In genomic region chr2:39621596-39621995, GRCh38 we compare ENCODE assay signal across 26 cellular contexts. TPM values are rescaled to one million over a fixed set of nuclear protein-coding genes. Genes with fewer than 3 reads are reported as not detected.
"Had no signal": no experiment of that assay in that cellular context is flagged by ENCODE, and none has a peak within 500 bp of the region (broad histone marks: within the 10 kb centered on the region; RNA-seq: fewer than 3 reads in every experiment).

No MANE protein-coding gene starts in this region.

- ATAC-seq: natural killer cell; right lobe of liver; stimulated activated naive B cell treated with anti-CD40 and anti-IgM and Interleukin-4, amounts not matched to agents 10 μg/mL and 1 μg/mL and 100 μg/mL, for 72 hours; stimulated activated naive CD8-positive, alpha-beta T cell treated with anti-CD3 and anti-CD28 coated beads, Interleukin-15, Interleukin-2, amounts not matched to agents 100 U/mL and 50 U/mL, for 24 hours had no signal

- H3K9ac ChIP-seq: neural progenitor cell, parathyroid adenoma had no signal

- H2AFZ ChIP-seq: neural progenitor cell, parathyroid adenoma had no signal

- H3K4me2 ChIP-seq: neural progenitor cell had no signal

- H3K9me3 ChIP-seq: left ventricle myocardium inferior, neutrophil, right atrium auricular region, right lobe of liver, stomach, testis, thyroid gland, transverse colon, upper lobe of left lung, vagina had no signal

- H3K27me3 ChIP-seq: neural progenitor cell, right atrium auricular region, right lobe of liver, stomach, testis, thyroid gland, transverse colon, upper lobe of left lung, vagina had no signal

- H3K79me2 ChIP-seq: parathyroid adenoma had no signal

- H3K27ac ChIP-seq: left ventricle myocardium inferior, neural progenitor cell, neutrophil, parathyroid adenoma, right atrium auricular region, right lobe of liver, stomach, testis, thyroid gland, transverse colon, upper lobe of left lung, vagina had no signal

- DNase-seq: islet precursor cell; left ventricle myocardium inferior; mesendoderm; naive B cell; natural killer cell; nephron progenitor cell; occipital lobe; right lobe of liver; stimulated activated CD4-positive, alpha-beta T cell treated with anti-CD3 and anti-CD28 coated beads, Interleukin-12 subunit alpha, Interleukin-12 subunit beta, amount 100 ng/mL, for 4 hours; stimulated activated CD4-positive, alpha-beta T cell treated with anti-CD3 and anti-CD28 coated beads, Interleukin-15, amount 100 ng/mL, for 24 hours; stimulated activated CD4-positive, alpha-beta T cell treated with anti-CD3 and anti-CD28 coated beads, Interleukin-2, amount 100 ng/mL, for 24 hours; stimulated activated CD4-positive, alpha-beta T cell treated with anti-CD3 and anti-CD28 coated beads, Interleukin-4, amount 100 ng/mL, for 1 hour; stimulated activated naive B cell treated with anti-CD40 and anti-IgM and Interleukin-4, amounts not matched to agents 10 μg/mL and 1 μg/mL and 100 μg/mL, for 72 hours; stimulated activated naive CD8-positive, alpha-beta T cell treated with anti-CD3 and anti-CD28 coated beads, Interleukin-15, Interleukin-2, amounts not matched to agents 100 U/mL and 50 U/mL, for 24 hours; stomach; testis; thyroid gland; transverse colon; upper lobe of left lung had no signal

- H3K4me1 ChIP-seq: parathyroid adenoma, testis, transverse colon had no signal

- H3K4me3 ChIP-seq: left ventricle myocardium inferior, lung, neural progenitor cell, right atrium auricular region, right lobe of liver, stomach, testis, thyroid gland, transverse colon, upper lobe of left lung, vagina had no signal

- H3K36me3 ChIP-seq: left ventricle myocardium inferior, neural progenitor cell, neutrophil, right atrium auricular region, right lobe of liver, stomach, thyroid gland, transverse colon, upper lobe of left lung, vagina had no signal

RNA-seq across cellular contexts. Expression of gene TMEM178A, which starts 44.1 kb away (rescaled TPM):
- total RNA-seq: mononuclear cell had no signal
